23 cellular contexts compared by ENCODE assay signal in the genomic region with DNA sequence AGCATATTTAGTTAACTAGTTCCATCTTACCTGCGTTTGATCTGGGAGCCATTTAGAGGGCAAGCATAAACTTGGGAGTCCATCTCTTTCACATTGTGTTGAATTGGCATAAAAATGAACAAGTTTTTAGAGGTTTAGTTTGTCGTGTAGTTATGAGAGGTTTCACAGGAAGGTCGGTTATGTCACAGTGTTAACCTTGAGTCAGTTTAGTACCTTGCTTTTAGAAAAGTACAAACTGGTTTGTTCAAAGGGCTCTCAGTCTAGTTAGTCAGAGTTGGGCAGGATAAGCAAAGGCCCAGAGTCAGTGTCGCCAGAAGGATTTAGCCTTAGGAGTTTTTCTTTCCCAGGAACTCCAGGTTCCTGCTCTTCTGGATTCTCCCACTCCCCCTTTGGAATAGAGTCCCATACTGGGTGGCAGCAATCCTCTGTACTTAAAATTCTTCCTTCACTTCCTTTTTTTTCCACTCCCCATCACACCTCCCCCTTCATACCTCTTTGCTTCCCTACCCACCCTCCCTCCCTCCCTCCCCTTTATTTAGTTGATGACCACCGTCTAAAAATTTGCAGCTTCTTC. TPM values are rescaled to one million over a fixed set of nuclear protein-coding genes. Genes with fewer than 3 reads are reported as not detected.
DNase-seq lines count a peak whose midpoint lies in the region; ATAC-seq, FAIRE-seq and TF ChIP-seq lines count a peak whose summit lies in the region.
"Had no signal": no experiment of that assay in that cellular context is flagged by ENCODE, and none has a peak within 500 bp of the region (broad histone marks: within the 10 kb centered on the region; RNA-seq: fewer than 3 reads in every experiment).

No MANE protein-coding gene starts in this region.

- no peaks in the 10 kb centered on the region for H3K9me3 Mint-ChIP-seq in Caco-2 (ENCODE audit: unreplicated experiment)
- no peaks in the 10 kb centered on the region for H3K9me3 Mint-ChIP-seq in WTC11
- H3K9me3 Mint-ChIP-seq: T-helper 1 cell treated with Interleukin-12 subunit alpha and Interleukin-12 subunit beta and Interleukin-4 antibody, amounts not matched to agents 30 μg/mL and 1 μg/mL, for 36 hours had no signal

- H3K36me3 Mint-ChIP-seq in Caco-2 (ENCODE audit: insufficient read depth, unreplicated experiment) (peaks cover 100% of the 10 kb centered on the region), WTC11 (peaks cover 96% of the 10 kb centered on the region)

- no peak for TF ChIP-seq RAD21 in A549 (conservative IDR thresholded peaks at IDR 0.05 in 1 of 2, IDR thresholded peaks at IDR 0.05 in 1 of 2)

- H3K9me3 ChIP-seq in A549 (no peaks in the 10 kb centered on the region), Caco-2 (no peaks in the 10 kb centered on the region), breast epithelium (no peaks in the 10 kb centered on the region)
- H3K9me3 ChIP-seq: left lung, uterus had no signal

- H3K27ac Mint-ChIP-seq in Caco-2 (ENCODE audit: unreplicated experiment) (peak overlapping the region; percentile 60), WTC11 (peak overlapping the region; percentile 33; the same call in 1 of the 2 replicates)
- H3K27ac Mint-ChIP-seq: T-helper 1 cell treated with Interleukin-12 subunit alpha and Interleukin-12 subunit beta and Interleukin-4 antibody, amounts not matched to agents 30 μg/mL and 1 μg/mL, for 36 hours had no signal

- no peaks in the 10 kb centered on the region for H3K27me3 Mint-ChIP-seq in Caco-2 (ENCODE audit: insufficient read depth, unreplicated experiment)
- H3K27me3 Mint-ChIP-seq in WTC11 (ENCODE audit: low read depth): no peaks in the 10 kb centered on the region

- 69% methylated on average over 5 of the region's 5 CpGs for WGBS in A549 (ENCODE audit: missing lambda C conversion rate)

- H3K27me3 ChIP-seq in Caco-2 (replicated peaks; ENCODE audit: control insufficient read depth, insufficient read depth, low read length): no peaks in the 10 kb centered on the region
- no peaks in the 10 kb centered on the region for H3K27me3 ChIP-seq in breast epithelium
- H3K27me3 ChIP-seq: left lung, uterus had no signal

- POLR2A ChIA-PET in A549 (lab: Yijun Ruan, JAX): interaction anchor here (1.1 to 2.8 kb wide), 2 partner anchors 11 to 13 kb away, joined by 6 to 9 read pairs; no protein-coding TSS in a partner anchor
- POLR2A ChIA-PET in Caco-2 (lab: Charles Lee): interaction anchor here (0.6 to 1.0 kb wide), 2 partner anchors 37 to 212 kb away, joined by 3 read pairs; a partner anchor contains a TSS
- POLR2A ChIA-PET in WTC11 (lab: Charles Lee): interaction anchor here (2.0 kb wide), 1 partner anchor 18 kb away, joined by 9 read pairs; no protein-coding TSS in a partner anchor

- H3K36me3 ChIP-seq in Caco-2 (ENCODE audit: control insufficient read depth, insufficient read depth, low read length) (peaks cover 21% of the 10 kb centered on the region), breast epithelium (peaks cover 34% of the 10 kb centered on the region)
- H3K36me3 ChIP-seq: uterus had no signal

- DNase-seq in A549 (ENCODE audit: low read depth in 1 of 2, low spot score in 1 of 2) (no peak), Caco-2 (no peak), WTC11 (ENCODE audit: low spot score) (no peak), epithelial cell of prostate (ENCODE audit: low read depth, low spot score) (no peak), breast epithelium (ENCODE audit: low spot score in 2 of 2) (no peak)
- DNase-seq: activated gamma-delta T cell treated with Interleukin-2 at 50 U/mL for 16 hours; dermis blood vessel endothelial cell; HCEC 1CT; KBM-7; left lung; NCI-H2081 treated with DMSO at 0.1 percent for 48 hours; NCI-H524; SHP77; stimulated activated CD4-positive, alpha-beta T cell treated with anti-CD3 and anti-CD28 coated beads, Interleukin-4, amount 100 ng/mL, for 24 hours; substantia nigra; uterus had no signal

- H3K4me2 ChIP-seq in A549: no peak overlapping the region

- TF ChIP-seq EP300 in A549 (IDR thresholded peaks at IDR 0.05): no peak

- H3K4me3 Mint-ChIP-seq in Caco-2 (ENCODE audit: unreplicated experiment) (no peak overlapping the region), WTC11 (no peak overlapping the region)
- H3K4me3 Mint-ChIP-seq: T-helper 1 cell treated with Interleukin-12 subunit alpha and Interleukin-12 subunit beta and Interleukin-4 antibody, amounts not matched to agents 30 μg/mL and 1 μg/mL, for 36 hours had no signal

- H3K4me1 ChIP-seq in A549 (peaks cover 54% of the 10 kb centered on the region; the same call in 2 of the 3 replicates), Caco-2 (no peaks in the 10 kb centered on the region), breast epithelium (no peaks in the 10 kb centered on the region)
- H3K4me1 ChIP-seq: uterus had no signal

- peak in 1 of 2 experiments; percentile 16; a peak in 3 of 6 replicates for ATAC-seq in A549
- ATAC-seq in WTC11: peak; percentile 6
- ATAC-seq in GM18873 (IDR thresholded peaks at IDR 0.05; ENCODE audit: low FRiP score, unreplicated experiment): no peak
- ATAC-seq in GM21423 (IDR thresholded peaks at IDR 0.05; ENCODE audit: unreplicated experiment): no peak
- ATAC-seq: left lung had no signal

- BruUV-seq in Caco-2 (replicated peaks; lab: Mats Ljungman, UMichigan): no TSS peak

- H3K4me1 Mint-ChIP-seq in Caco-2 (ENCODE audit: low read depth, unreplicated experiment) (peaks cover 25% of the 10 kb centered on the region), WTC11 (peaks cover 39% of the 10 kb centered on the region)

- CTCF ChIA-PET in A549 (lab: Yijun Ruan, JAX) (interaction anchor here (0.6 to 3.3 kb wide), 7 partner anchors 9 to 176 kb away, joined by 3 to 14 read pairs (median 3); no protein-coding TSS in a partner anchor), Caco-2 (lab: Charles Lee) (no interaction called here), WTC11 (lab: Charles Lee) (interaction anchor here (0.7 to 1.3 kb wide), 4 partner anchors 11 to 82 kb away, joined by 3 to 4 read pairs (median 3); no protein-coding TSS in a partner anchor)

- TF ChIP-seq POLR2A in A549 (IDR thresholded peaks at IDR 0.05; ENCODE audit: low read length) (no peak), breast epithelium (IDR thresholded peaks at IDR 0.05) (no peak)

- intact Hi-C loops in Caco-2 (cut with micrococcal nuclease; ENCODE audit: unreplicated experiment): no loop called here
- intact Hi-C loops in breast epithelium (cut with DNase I; ENCODE audit: low total_unique reads): no loop called here

- H3K27ac ChIP-seq in A549 (no peak overlapping the region), epithelial cell of prostate (peak overlapping the region; percentile 16), breast epithelium (peak overlapping the region in 1 of 2 donors; percentile 9)
- H3K27ac ChIP-seq: HL-60, left lung, parathyroid adenoma, uterus had no signal

- no peak for FAIRE-seq in A549 (lab: Jason Lieb, UNC)

- H3K4me3 ChIP-seq in A549: no peak overlapping the region
- H3K4me3 ChIP-seq in Caco-2 (ENCODE audit: low read depth, low read length): no peak overlapping the region
- H3K4me3 ChIP-seq in breast epithelium: no peak overlapping the region
- H3K4me3 ChIP-seq: left lung, skin epidermis, uterus had no signal

- TF ChIP-seq CTCF in A549 (IDR thresholded peaks at IDR 0.05) (no peak), Caco-2 (IDR thresholded peaks at IDR 0.05; ENCODE audit: insufficient read depth in 1 of 2, low read depth in 1 of 2, low read length in 1 of 2, severe bottlenecking in 1 of 2, unreplicated experiment in 1 of 2) (no peak), WTC11 (IDR thresholded peaks at IDR 0.05) (no peak), breast epithelium (IDR thresholded peaks at IDR 0.05) (no peak)

RNA-seq across cellular contexts. Expression of a gene that starts 12.0 kb away (rescaled TPM):
- polyA plus RNA-seq in A549 (2011; rRNA removed) (367 and 604 TPM in 2 replicates), A549 (2017; fragmentation: RNase III; extraction: RNeasy Plus Mini Kit Qiagen cat#74134 plus additional on column Dnase treatment) (546 to 553 TPM (median 551 TPM) in 3 replicates)
- 705 and 750 TPM in 2 replicates for polyA plus RNA-seq in A549 (2012; cell fraction: cytosol; rRNA removed)
- polyA plus RNA-seq in A549 (2012; cell fraction: nucleus; rRNA removed): 500 and 631 TPM in 2 replicates
- polyA minus RNA-seq in A549 (2011; rRNA and poly(A)+ RNA removed): 1,540 and 1,566 TPM in 2 replicates
- total RNA-seq in Caco-2 (2022) (1,036 and 1,143 TPM in 2 replicates), WTC11 (2021) (981 to 1,004 TPM (median 984 TPM) in 3 replicates), breast epithelium (100 to 1,000 TPM; 512 to 722 (median 529) TPM)

RNA-seq across cellular contexts. Expression of a gene that starts 22.4 kb away (rescaled TPM):
- polyA plus RNA-seq in A549 (2011; rRNA removed): 203 and 257 TPM in 2 replicates
- 214 and 245 TPM in 2 replicates for polyA plus RNA-seq in A549 (2012; cell fraction: cytosol; rRNA removed)
- 99.6 and 118 TPM in 2 replicates for polyA plus RNA-seq in A549 (2012; cell fraction: nucleus; rRNA removed)
- 210 to 248 TPM (median 221 TPM) in 3 replicates for polyA plus RNA-seq in A549 (2017; fragmentation: RNase III; extraction: RNeasy Plus Mini Kit Qiagen cat#74134 plus additional on column Dnase treatment)
- polyA minus RNA-seq in A549 (2011; rRNA and poly(A)+ RNA removed): 200 and 213 TPM in 2 replicates
- total RNA-seq in Caco-2 (2022): 395 and 400 TPM in 2 replicates
- total RNA-seq in WTC11 (2021): 150 to 187 TPM (median 155 TPM) in 3 replicates
- 10 to 100 TPM; 57.1 to 65.1 (median 61.0) TPM for total RNA-seq in breast epithelium

RNA-seq across cellular contexts. Expression of a gene that starts 35.4 kb away (rescaled TPM):
- 21.9 and 30.6 TPM in 2 replicates for polyA plus RNA-seq in A549 (2011; rRNA removed)
- 20.1 and 23.0 TPM in 2 replicates for polyA plus RNA-seq in A549 (2012; cell fraction: cytosol; rRNA removed)
- 110 and 113 TPM in 2 replicates for polyA plus RNA-seq in A549 (2012; cell fraction: nucleus; rRNA removed)
- 14.0 to 18.7 TPM (median 16.1 TPM) in 3 replicates for polyA plus RNA-seq in A549 (2017; fragmentation: RNase III; extraction: RNeasy Plus Mini Kit Qiagen cat#74134 plus additional on column Dnase treatment)
- 29.2 and 40.6 TPM in 2 replicates for polyA minus RNA-seq in A549 (2011; rRNA and poly(A)+ RNA removed)
- 2.4 and 3.9 TPM in 2 replicates for total RNA-seq in Caco-2 (2022)
- total RNA-seq in WTC11 (2021): 23.6 to 27.9 TPM (median 25.1 TPM) in 3 replicates
- 10 to 100 TPM; 16.4 to 28.8 (median 24.6) TPM for total RNA-seq in breast epithelium

RNA-seq across cellular contexts. Expression of a gene that starts 37.2 kb away (rescaled TPM):
- polyA plus RNA-seq in A549 (2011; rRNA removed) (41.5 and 51.2 TPM in 2 replicates), A549 (2017; fragmentation: RNase III; extraction: RNeasy Plus Mini Kit Qiagen cat#74134 plus additional on column Dnase treatment) (43.7 to 50.4 TPM (median 49.9 TPM) in 3 replicates)
- 91.9 and 106 TPM in 2 replicates for polyA plus RNA-seq in A549 (2012; cell fraction: cytosol; rRNA removed)
- 170 and 176 TPM in 2 replicates for polyA plus RNA-seq in A549 (2012; cell fraction: nucleus; rRNA removed)
- polyA minus RNA-seq in A549 (2011; rRNA and poly(A)+ RNA removed): 39.4 and 49.2 TPM in 2 replicates
- total RNA-seq in Caco-2 (2022) (43.9 and 50.7 TPM in 2 replicates), WTC11 (2021) (69.0 to 74.0 TPM (median 69.1 TPM) in 3 replicates), breast epithelium (10 to 100 TPM; 24.8 to 45.1 (median 37.0) TPM)

RNA-seq across cellular contexts. Expression of a gene that starts 40.2 kb away (rescaled TPM):
- 0.12 and 0.16 TPM in 2 replicates for polyA plus RNA-seq in A549 (2011; rRNA removed)
- 0.67 and 0.80 TPM in 2 replicates for polyA plus RNA-seq in A549 (2012; cell fraction: cytosol; rRNA removed)
- polyA plus RNA-seq in A549 (2012; cell fraction: nucleus; rRNA removed): 0.84 and 1.1 TPM in 2 replicates
- 0.13 to 0.22 TPM (median 0.18 TPM) in 3 replicates for polyA plus RNA-seq in A549 (2017; fragmentation: RNase III; extraction: RNeasy Plus Mini Kit Qiagen cat#74134 plus additional on column Dnase treatment)
- polyA minus RNA-seq in A549 (2011; rRNA and poly(A)+ RNA removed): 0.49 and 0.62 TPM in 2 replicates
- 0.28 and 0.48 TPM in 2 replicates for total RNA-seq in Caco-2 (2022)
- total RNA-seq in WTC11 (2021): not detected in 3 replicates
- under 1 TPM in 1 of 3 donors, not detected in 2; 0.15 TPM for total RNA-seq in breast epithelium
- total RNA-seq: activated CD8-positive, alpha-beta memory T cell treated with anti-CD3 and anti-CD28 coated beads for 36 hours; dermis blood vessel endothelial cell had no signal
